In genomic region chr15:25243800-25244097, GRCh38 we compare ENCODE assay signal across 23 cellular contexts.
DNase-seq lines count a peak whose midpoint lies in the region; ATAC-seq and TF ChIP-seq lines count a peak whose summit lies in the region.
"Had no signal": no experiment of that assay in that cellular context is flagged by ENCODE, and none has a peak within 500 bp of the region (broad histone marks: within the 10 kb centered on the region; RNA-seq: fewer than 3 reads in every experiment).

No MANE protein-coding gene starts in this region.

- H3K9me3 ChIP-seq in Peyer's patch = peaks cover 0 to 30% (median 3%) of the 10 kb centered on the region in 4 donors
- H3K9me3 ChIP-seq in adrenal gland (replicated peaks in 1 of 3) = no peaks in the 10 kb centered on the region
- H3K9me3 ChIP-seq in right atrium auricular region = no peaks in the 10 kb centered on the region
- peaks cover 0 to 93% (median 0%) of the 10 kb centered on the region in 3 donors for H3K9me3 ChIP-seq in gastroesophageal sphincter
- H3K9me3 ChIP-seq: uterus had no signal

- TF ChIP-seq EP300 in gastroesophageal sphincter (IDR thresholded peaks at IDR 0.05) = no peak

- TF ChIP-seq POLR2A in Peyer's patch (IDR thresholded peaks at IDR 0.05) = no peak
- no peak for TF ChIP-seq POLR2A in adrenal gland (IDR thresholded peaks at IDR 0.05)
- no peak for TF ChIP-seq POLR2A in gastroesophageal sphincter (IDR thresholded peaks at IDR 0.05)

- H3K36me3 ChIP-seq in Peyer's patch = no peaks in the 10 kb centered on the region
- no peaks in the 10 kb centered on the region for H3K36me3 ChIP-seq in adrenal gland (replicated peaks in 1 of 2)
- no peaks in the 10 kb centered on the region for H3K36me3 ChIP-seq in right atrium auricular region
- H3K36me3 ChIP-seq in gastroesophageal sphincter = peaks cover 0 to 15% of the 10 kb centered on the region in 2 donors
- H3K36me3 ChIP-seq: heart right ventricle, SJSA1, suprapubic skin, uterus had no signal

- WGBS in adrenal gland, 4 donors = 80 to 90% (median 86%) methylated on average over 1 to 7 of the region's 7 CpGs
- WGBS in gastroesophageal sphincter (ENCODE audit: low coverage in 1 of 2), 2 donors = 100% methylated on average over 1 of the region's 7 CpGs; no CpG with 5 or more reads in 1 of the 2 donors

- H3K27me3 ChIP-seq in Peyer's patch (no peaks in the 10 kb centered on the region), adrenal gland (no peaks in the 10 kb centered on the region), right atrium auricular region (no peaks in the 10 kb centered on the region), gastroesophageal sphincter (no peaks in the 10 kb centered on the region)
- H3K27me3 ChIP-seq: heart right ventricle, SJSA1, suprapubic skin, uterus had no signal

- H3K27ac ChIP-seq in Peyer's patch (no peak overlapping the region), adrenal gland (no peak overlapping the region), right atrium auricular region (no peak overlapping the region), gastroesophageal sphincter (no peak overlapping the region)
- H3K27ac ChIP-seq: heart right ventricle, SJSA1, suprapubic skin, uterus had no signal

- intact Hi-C loops in adrenal gland (cut with DNase I) = no loop called here
- intact Hi-C loops in sciatic nerve (cut with DNase I) = no loop called here

- no peak for TF ChIP-seq CTCF in Peyer's patch (IDR thresholded peaks at IDR 0.05)
- TF ChIP-seq CTCF in adrenal gland (IDR thresholded peaks at IDR 0.05) = no peak
- TF ChIP-seq CTCF in right atrium auricular region (IDR thresholded peaks at IDR 0.05) = no peak
- TF ChIP-seq CTCF in gastroesophageal sphincter (IDR thresholded peaks at IDR 0.05) = no peak

- DNase-seq in Peyer's patch = peak in 2 of 3 donors; percentile 21 to 34
- DNase-seq in adrenal gland = peak in 4 of 7 donors; percentile 1 to 20 (median 3)
- DNase-seq in right atrium auricular region (ENCODE audit: low spot score) = peak; percentile 43
- peak; percentile 47 for DNase-seq in sciatic nerve (ENCODE audit: low spot score)
- no peak for DNase-seq in NCI-H187 (lab: John Stamatoyannopoulos, UW)
- DNase-seq: activated CD8-positive, alpha-beta T cell treated with anti-CD3 and anti-CD28 coated beads for 36 hours; Calu3; DND-41; effector memory CD8-positive, alpha-beta T cell; erythroblast; mesendoderm; NCI-H1092; NCI-H1930; NCI-H524 treated with DMSO at 0.1 percent for 48 hours; stimulated activated CD4-positive, alpha-beta T cell treated with anti-CD3 and anti-CD28 coated beads, Interleukin-4, amount 100 ng/mL, for 4 hours; stimulated activated naive B cell treated with anti-CD40 and anti-IgM and Interleukin-4, amounts not matched to agents 10 μg/mL and 1 μg/mL and 100 μg/mL, for 72 hours had no signal

- H3K4me1 ChIP-seq in Peyer's patch = no peaks in the 10 kb centered on the region
- H3K4me1 ChIP-seq in adrenal gland (replicated peaks in 1 of 2) = no peaks in the 10 kb centered on the region
- no peaks in the 10 kb centered on the region for H3K4me1 ChIP-seq in right atrium auricular region
- H3K4me1 ChIP-seq in gastroesophageal sphincter = no peaks in the 10 kb centered on the region
- H3K4me1 ChIP-seq: heart right ventricle, SJSA1, suprapubic skin, uterus had no signal

- ATAC-seq in sciatic nerve = no peak
- ATAC-seq in GM18858 (IDR thresholded peaks at IDR 0.05; ENCODE audit: unreplicated experiment) = no peak
- ATAC-seq in gastroesophageal sphincter = no peak
- ATAC-seq: activated CD8-positive, alpha-beta T cell treated with anti-CD3 and anti-CD28 coated beads for 36 hours; effector memory CD8-positive, alpha-beta T cell; heart right ventricle; Panc1; stimulated activated naive B cell treated with anti-CD40 and anti-IgM and Interleukin-4, amounts not matched to agents 10 μg/mL and 1 μg/mL and 100 μg/mL, for 72 hours had no signal

- H3K4me3 ChIP-seq in Peyer's patch (no peak overlapping the region), adrenal gland (no peak overlapping the region), right atrium auricular region (no peak overlapping the region), gastroesophageal sphincter (no peak overlapping the region)
- H3K4me3 ChIP-seq: heart right ventricle, SJSA1, suprapubic skin, uterus had no signal

Comparison
In these comparisons a context has a peak if more than half of its experiments do, and no peak if none do; other contexts are left out.
1. DNase-seq: peak in Peyer's patch (2 of 3), adrenal gland (4 of 7), right atrium auricular region (single experiment) and sciatic nerve (single experiment); none in NCI-H187 (0 of 2).